ENCODE assay signal across 10 cellular contexts in the genomic region with DNA sequence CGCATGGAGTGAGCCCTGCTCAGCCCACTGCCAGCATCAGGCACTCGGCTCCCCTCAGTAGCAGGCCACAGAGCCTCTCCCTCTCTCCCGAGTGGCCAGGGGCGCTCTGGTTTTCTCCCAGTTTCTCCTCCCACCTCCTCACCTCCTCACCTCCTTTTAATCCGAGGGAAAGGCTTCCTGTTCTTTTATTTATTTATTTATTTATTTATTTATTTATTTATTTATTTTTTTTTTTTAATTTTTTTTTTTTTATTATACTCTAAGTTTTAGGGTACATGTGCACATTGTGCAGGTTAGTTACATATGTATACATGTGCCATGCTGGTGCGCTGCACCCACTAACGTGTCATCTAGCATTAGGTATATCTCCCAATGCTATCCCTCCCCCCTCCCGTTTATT. TPM values are rescaled to one million over a fixed set of nuclear protein-coding genes. Genes with fewer than 3 reads are reported as not detected.
"Had no signal": no experiment of that assay in that cellular context is flagged by ENCODE, and none has a peak within 500 bp of the region (broad histone marks: within the 10 kb centered on the region; RNA-seq: fewer than 3 reads in every experiment).

No MANE protein-coding gene starts in this region.

RNA-seq across cellular contexts. Expression of gene RFX8, which starts 29.8 kb away (rescaled TPM):
- total RNA-seq: left cardiac atrium, left colon, left lobe of liver, left ventricle myocardium inferior, left ventricle myocardium superior, lower lobe of right lung, lung microvascular endothelial cell, mucosa of descending colon had no signal
- polyA plus RNA-seq: immature natural killer cell; naive thymus-derived CD4-positive, alpha-beta T cell had no signal
